18 cellular contexts compared by ENCODE assay signal in genomic region chr16:31198207-31198882, GRCh38. TPM values are rescaled to one million over a fixed set of nuclear protein-coding genes. Genes with fewer than 3 reads are reported as not detected.
DNase-seq lines count a peak whose midpoint lies in the region; ATAC-seq, FAIRE-seq and TF ChIP-seq lines count a peak whose summit lies in the region.
"Had no signal": no experiment of that assay in that cellular context is flagged by ENCODE, and none has a peak within 500 bp of the region (broad histone marks: within the 10 kb centered on the region; RNA-seq: fewer than 3 reads in every experiment).

No MANE protein-coding gene starts in this region.

- peaks cover 56% of the 10 kb centered on the region for H3K4me1 Mint-ChIP-seq in endothelial cell (ENCODE audit: unreplicated experiment)

- H3K9me3 ChIP-seq in HepG2 (ENCODE audit: low read length) (no peaks in the 10 kb centered on the region), right lobe of liver (no peaks in the 10 kb centered on the region), SK-N-MC (ENCODE audit: low read depth, low read length) (no peaks in the 10 kb centered on the region)
- H3K9me3 ChIP-seq: heart left ventricle had no signal

- no peak for TF ChIP-seq RAD21 in HepG2 (CRISPR knock-in tag; IDR thresholded peaks at IDR 0.05)

- no TSS peak for BruUV-seq in HepG2 (replicated peaks; lab: Mats Ljungman, UMichigan)

- H3K36me3 ChIP-seq in HepG2 (replicated peaks in 1 of 2; ENCODE audit: control insufficient read depth in 1 of 2, insufficient read depth in 2 of 2, low read length in 2 of 2): peaks cover 8 to 25% of the 10 kb centered on the region in 2 experiments
- peaks cover 0 to 20% (median 5%) of the 10 kb centered on the region in 4 donors for H3K36me3 ChIP-seq in right lobe of liver
- H3K36me3 ChIP-seq in SK-N-MC (ENCODE audit: insufficient read depth, low read length): peaks cover 36% of the 10 kb centered on the region

- ATAC-seq in HepG2: no peak
- no peak for ATAC-seq in right lobe of liver
- no peak for ATAC-seq in HG03135 (IDR thresholded peaks at IDR 0.05; ENCODE audit: unreplicated experiment)
- no peak for ATAC-seq in GM19395 (IDR thresholded peaks at IDR 0.05; ENCODE audit: unreplicated experiment)
- ATAC-seq: esophagus mucosa, heart left ventricle had no signal

- no peak for TF ChIP-seq CTCF in HepG2 (CRISPR knock-in tag; IDR thresholded peaks at IDR 0.05)
- TF ChIP-seq CTCF in right lobe of liver (IDR thresholded peaks at IDR 0.05): no peak
- TF ChIP-seq CTCF in endothelial cell (IDR thresholded peaks at IDR 0.05; ENCODE audit: unreplicated experiment): no peak

- 98% methylated on average over 7 of the region's 7 CpGs for WGBS in HepG2 (ENCODE audit: low lambda C conversion rate)
- WGBS in right lobe of liver (ENCODE audit: insufficient coverage, low coverage, low lambda C conversion rate, missing lambda C conversion rate): 64% methylated on average over 4 of the region's 7 CpGs

- no peak overlapping the region for H3K27ac ChIP-seq in HepG2 (ENCODE audit: extremely low read length, insufficient read depth, low read length)
- H3K27ac ChIP-seq in right lobe of liver: no peak overlapping the region
- peak overlapping the region; percentile 60; the same call in 1 of the 2 replicates for H3K27ac ChIP-seq in SK-N-MC
- H3K27ac ChIP-seq: C4-2B, HL-60 had no signal

- intact Hi-C loops in HepG2 (cut with micrococcal nuclease; ENCODE audit: unreplicated experiment): no loop called here
- intact Hi-C loops in right lobe of liver (cut with DNase I): no loop called here

- no peaks in the 10 kb centered on the region for H3K79me2 ChIP-seq in HepG2 (ENCODE audit: insufficient read depth, low read length)

- POLR2A ChIA-PET in HepG2 (lab: Yijun Ruan, JAX): interaction anchor here (0.7 to 4.0 kb wide), 6 partner anchors 8 to 18 kb away, joined by 3 to 34 read pairs (median 4); partner anchors contain the start of gene FUS

- H2AFZ ChIP-seq in HepG2 (ENCODE audit: low read length): no peak overlapping the region

- peak overlapping the region; percentile 80 for H3K27ac Mint-ChIP-seq in endothelial cell (ENCODE audit: unreplicated experiment)

- H3K4me2 ChIP-seq in HepG2 (ENCODE audit: low read depth, low read length): no peak overlapping the region

- H3K27me3 Mint-ChIP-seq in endothelial cell (ENCODE audit: unreplicated experiment): peaks cover 16% of the 10 kb centered on the region

- peaks cover 30% of the 10 kb centered on the region for H3K36me3 Mint-ChIP-seq in endothelial cell (ENCODE audit: low read depth, unreplicated experiment)

- CTCF ChIA-PET in HepG2 (lab: Yijun Ruan, JAX; ENCODE audit: low intra/inter-chr PET ratio, low total read pairs): no interaction called here

- no peak for TF ChIP-seq EP300 in HepG2 (IDR thresholded peaks at IDR 0.05; ENCODE audit: low read depth in 2 of 2, low read length in 2 of 2)
- no peak for TF ChIP-seq EP300 in HepG2 (CRISPR knock-in tag; IDR thresholded peaks at IDR 0.05; ENCODE audit: borderline replicate concordance)

- H3K4me1 ChIP-seq in HepG2 (ENCODE audit: insufficient read depth, low read length) (peaks cover 38% of the 10 kb centered on the region), right lobe of liver (peaks cover 0 to 17% (median 0%) of the 10 kb centered on the region in 4 donors)

- peak overlapping the region; percentile 65 for H3K4me3 Mint-ChIP-seq in endothelial cell (ENCODE audit: unreplicated experiment)

- H3K4me3 ChIP-seq in HepG2 (replicated peaks in 1 of 3; ENCODE audit: insufficient read depth in 1 of 3, low read depth in 2 of 3, low read length in 3 of 3) (no peak overlapping the region), right lobe of liver (no peak overlapping the region), SK-N-MC (no peak overlapping the region)
- H3K4me3 ChIP-seq: heart left ventricle had no signal

- H3K9ac ChIP-seq in HepG2 (ENCODE audit: insufficient read depth, low read depth, low read length) (no peak overlapping the region), SK-N-MC (ENCODE audit: insufficient read length) (no peak overlapping the region)

- H4K20me1 ChIP-seq in HepG2 (ENCODE audit: insufficient read depth, low read length): peaks cover 7% of the 10 kb centered on the region

- no peaks in the 10 kb centered on the region for H3K9me3 Mint-ChIP-seq in endothelial cell (ENCODE audit: unreplicated experiment)

- peaks cover 0 to 11% of the 10 kb centered on the region in 2 experiments; a peak in 4 of 5 replicates for H3K27me3 ChIP-seq in HepG2 (ENCODE audit: control insufficient read depth in 1 of 2, insufficient read depth in 2 of 2, low read length in 2 of 2)
- no peaks in the 10 kb centered on the region for H3K27me3 ChIP-seq in right lobe of liver
- H3K27me3 ChIP-seq: heart left ventricle had no signal

- peak in 1 of 2 experiments; percentile 33; a peak in 3 of 4 replicates for TF ChIP-seq POLR2A in HepG2 (IDR thresholded peaks at IDR 0.05; ENCODE audit: insufficient read depth in 1 of 2, low read depth in 2 of 2, low read length in 2 of 2)
- TF ChIP-seq POLR2A in right lobe of liver (IDR thresholded peaks at IDR 0.05): no peak
- no peak for TF ChIP-seq POLR2A in H54 (IDR thresholded peaks at IDR 0.05; ENCODE audit: low read depth, low read length)

- in situ Hi-C loops in HepG2 (cut with HindIII; ENCODE audit: extremely low pct_ligation_motif_present, low pct_unique_long_range_greater_than_20kb): no loop called here

- no peak for DNase-seq in HepG2 (ENCODE audit: low spot score)
- no peak for DNase-seq in right lobe of liver
- no peak for DNase-seq in SK-N-MC (ENCODE audit: low read depth, low spot score)
- no peak for DNase-seq in endothelial cell (ENCODE audit: low spot score)
- DNase-seq in H54 (ENCODE audit: insufficient read length, low spot score): no peak
- DNase-seq in OCI-M1 (lab: John Stamatoyannopoulos, UW): no peak
- DNase-seq: activated CD4-positive, alpha-beta T cell treated with anti-CD3 and anti-CD28 coated beads for 48 hours; heart left ventricle; kidney glomerular epithelial cell; NCI-H2171 had no signal

- FAIRE-seq in HepG2 (lab: Jason Lieb, UNC) (no peak), H54 (lab: Jason Lieb, UNC) (no peak)
- FAIRE-seq: G401.6, GM18507 had no signal

RNA-seq across cellular contexts. Expression of gene PYCARD, which starts 4.2 kb away (rescaled TPM):
- 4.4 and 4.8 TPM in 2 replicates for total RNA-seq in HepG2 (2016; rRNA removed; fragmentation: Illumina TruSeq; extraction: Trizol)
- 3.8 and 4.5 TPM in 2 replicates for total RNA-seq in HepG2 (2016; cell fraction: cytosol; rRNA removed; fragmentation: Illumina TruSeq; extraction: Trizol; ENCODE audit: low read depth)
- 3.7 and 4.7 TPM in 2 replicates for total RNA-seq in HepG2 (2016; cell fraction: insoluble cytoplasmic fraction; rRNA removed; fragmentation: Illumina TruSeq; extraction: Trizol)
- total RNA-seq in HepG2 (2016; cell fraction: membrane; rRNA removed; fragmentation: Illumina TruSeq; extraction: Trizol): 3.8 and 5.0 TPM in 2 replicates
- total RNA-seq in HepG2 (2016; cell fraction: nucleus; rRNA removed; fragmentation: Illumina TruSeq; extraction: Trizol): 1.8 and 2.4 TPM in 2 replicates
- 6.0 and 9.2 TPM in 2 replicates for polyA plus RNA-seq in HepG2 (2011; rRNA removed)
- 3.7 and 11.2 TPM in 2 replicates for polyA plus RNA-seq in HepG2 (2011; cell fraction: cytosol; rRNA removed)
- 7.2 and 9.7 TPM in 2 replicates for polyA plus RNA-seq in HepG2 (2011; cell fraction: nucleus; rRNA removed)
- 3.6 and 4.1 TPM in 2 replicates for polyA plus RNA-seq in HepG2 (2012)
- 3.8 and 5.0 TPM in 2 replicates for polyA plus RNA-seq in HepG2 (2016; cell fraction: cytosol; fragmentation: Illumina TruSeq; extraction: Trizol; ENCODE audit: low read depth)
- 4.4 and 4.5 TPM in 2 replicates for polyA plus RNA-seq in HepG2 (2016; cell fraction: insoluble cytoplasmic fraction; fragmentation: Illumina TruSeq; extraction: Trizol; ENCODE audit: low read depth)
- polyA plus RNA-seq in HepG2 (2016; cell fraction: membrane; fragmentation: Illumina TruSeq; extraction: Trizol; ENCODE audit: low read depth): 2.7 and 3.2 TPM in 2 replicates
- 0.87 and 3.1 TPM in 2 replicates for polyA plus RNA-seq in HepG2 (2016; cell fraction: nucleus; fragmentation: Illumina TruSeq; extraction: Trizol; ENCODE audit: insufficient read depth, low read depth)
- polyA minus RNA-seq in HepG2 (2011; rRNA and poly(A)+ RNA removed; ENCODE audit: low replicate concordance): 7.8 TPM in 1 of 2 replicates, not detected in the other
- polyA minus RNA-seq in HepG2 (2011; cell fraction: cytosol; rRNA and poly(A)+ RNA removed): 2.7 and 4.6 TPM in 2 replicates
- 0.64 TPM in 1 of 2 replicates, not detected in the other for polyA minus RNA-seq in HepG2 (2011; cell fraction: nucleus; rRNA and poly(A)+ RNA removed)
- 10 to 100 TPM in 3 of 6 experiments, 1 to 10 TPM in 3; 5.7 to 14.9 (median 9.6) TPM for total RNA-seq in right lobe of liver
- total RNA-seq in endothelial cell (ENCODE audit: unreplicated experiment): 35.6 TPM

RNA-seq across cellular contexts. Expression of gene TRIM72, which starts 15.6 kb away (rescaled TPM):
- total RNA-seq in HepG2 (2016; rRNA removed; fragmentation: Illumina TruSeq; extraction: Trizol) (not detected in 2 replicates), right lobe of liver (under 1 TPM in 1 of 6 experiments, not detected in 5; 0.06 TPM), endothelial cell (ENCODE audit: unreplicated experiment) (0.18 TPM)
- not detected in 2 replicates for total RNA-seq in HepG2 (2016; cell fraction: cytosol; rRNA removed; fragmentation: Illumina TruSeq; extraction: Trizol; ENCODE audit: low read depth)
- not detected in 2 replicates for total RNA-seq in HepG2 (2016; cell fraction: insoluble cytoplasmic fraction; rRNA removed; fragmentation: Illumina TruSeq; extraction: Trizol)
- not detected in 2 replicates for total RNA-seq in HepG2 (2016; cell fraction: membrane; rRNA removed; fragmentation: Illumina TruSeq; extraction: Trizol)
- not detected in 2 replicates for total RNA-seq in HepG2 (2016; cell fraction: nucleus; rRNA removed; fragmentation: Illumina TruSeq; extraction: Trizol)
- not detected in 2 replicates for polyA plus RNA-seq in HepG2 (2011; rRNA removed)
- polyA plus RNA-seq in HepG2 (2011; cell fraction: cytosol; rRNA removed): not detected in 2 replicates
- 0.05 TPM in 1 of 2 replicates, not detected in the other for polyA plus RNA-seq in HepG2 (2011; cell fraction: nucleus; rRNA removed)
- not detected in 2 replicates for polyA plus RNA-seq in HepG2 (2012)
- polyA plus RNA-seq in HepG2 (2016; cell fraction: cytosol; fragmentation: Illumina TruSeq; extraction: Trizol; ENCODE audit: low read depth): not detected in 2 replicates
- polyA plus RNA-seq in HepG2 (2016; cell fraction: insoluble cytoplasmic fraction; fragmentation: Illumina TruSeq; extraction: Trizol; ENCODE audit: low read depth): not detected in 2 replicates
- not detected in 2 replicates for polyA plus RNA-seq in HepG2 (2016; cell fraction: membrane; fragmentation: Illumina TruSeq; extraction: Trizol; ENCODE audit: low read depth)
- polyA plus RNA-seq in HepG2 (2016; cell fraction: nucleus; fragmentation: Illumina TruSeq; extraction: Trizol; ENCODE audit: insufficient read depth, low read depth): not detected in 2 replicates
- 0.02 TPM in 1 of 2 replicates, not detected in the other for polyA minus RNA-seq in HepG2 (2011; rRNA and poly(A)+ RNA removed; ENCODE audit: low replicate concordance)
- polyA minus RNA-seq in HepG2 (2011; cell fraction: cytosol; rRNA and poly(A)+ RNA removed): not detected in 2 replicates
- polyA minus RNA-seq in HepG2 (2011; cell fraction: nucleus; rRNA and poly(A)+ RNA removed): not detected in 2 replicates
- total RNA-seq: MCF 10A had no signal

RNA-seq across cellular contexts. Expression of gene FUS, which starts 18.4 kb away (rescaled TPM):
- total RNA-seq in HepG2 (2016; rRNA removed; fragmentation: Illumina TruSeq; extraction: Trizol) (64.8 and 68.1 TPM in 2 replicates), right lobe of liver (10 to 100 TPM; 18.7 to 69.7 (median 40.4) TPM), endothelial cell (ENCODE audit: unreplicated experiment) (590 TPM)
- 132 and 135 TPM in 2 replicates for total RNA-seq in HepG2 (2016; cell fraction: cytosol; rRNA removed; fragmentation: Illumina TruSeq; extraction: Trizol; ENCODE audit: low read depth)
- 65.7 and 69.2 TPM in 2 replicates for total RNA-seq in HepG2 (2016; cell fraction: insoluble cytoplasmic fraction; rRNA removed; fragmentation: Illumina TruSeq; extraction: Trizol)
- total RNA-seq in HepG2 (2016; cell fraction: membrane; rRNA removed; fragmentation: Illumina TruSeq; extraction: Trizol): 107 and 110 TPM in 2 replicates
- 164 and 176 TPM in 2 replicates for total RNA-seq in HepG2 (2016; cell fraction: nucleus; rRNA removed; fragmentation: Illumina TruSeq; extraction: Trizol)
- 168 and 176 TPM in 2 replicates for polyA plus RNA-seq in HepG2 (2011; rRNA removed)
- 81.1 and 83.9 TPM in 2 replicates for polyA plus RNA-seq in HepG2 (2011; cell fraction: cytosol; rRNA removed)
- polyA plus RNA-seq in HepG2 (2011; cell fraction: nucleus; rRNA removed): 401 and 461 TPM in 2 replicates
- polyA plus RNA-seq in HepG2 (2012): 485 and 576 TPM in 2 replicates
- 70.9 and 79.9 TPM in 2 replicates for polyA plus RNA-seq in HepG2 (2016; cell fraction: cytosol; fragmentation: Illumina TruSeq; extraction: Trizol; ENCODE audit: low read depth)
- polyA plus RNA-seq in HepG2 (2016; cell fraction: insoluble cytoplasmic fraction; fragmentation: Illumina TruSeq; extraction: Trizol; ENCODE audit: low read depth): 475 and 565 TPM in 2 replicates
- polyA plus RNA-seq in HepG2 (2016; cell fraction: membrane; fragmentation: Illumina TruSeq; extraction: Trizol; ENCODE audit: low read depth): 78.4 and 96.5 TPM in 2 replicates
- polyA plus RNA-seq in HepG2 (2016; cell fraction: nucleus; fragmentation: Illumina TruSeq; extraction: Trizol; ENCODE audit: insufficient read depth, low read depth): 1,051 and 1,103 TPM in 2 replicates
- polyA minus RNA-seq in HepG2 (2011; rRNA and poly(A)+ RNA removed; ENCODE audit: low replicate concordance): 149 and 213 TPM in 2 replicates
- 117 and 135 TPM in 2 replicates for polyA minus RNA-seq in HepG2 (2011; cell fraction: cytosol; rRNA and poly(A)+ RNA removed)
- polyA minus RNA-seq in HepG2 (2011; cell fraction: nucleus; rRNA and poly(A)+ RNA removed): 379 and 413 TPM in 2 replicates

RNA-seq across cellular contexts. Expression of gene PYDC1, which starts 18.6 kb away (rescaled TPM):
- not detected in 2 replicates for total RNA-seq in HepG2 (2016; rRNA removed; fragmentation: Illumina TruSeq; extraction: Trizol)
- not detected in 2 replicates for total RNA-seq in HepG2 (2016; cell fraction: cytosol; rRNA removed; fragmentation: Illumina TruSeq; extraction: Trizol; ENCODE audit: low read depth)
- total RNA-seq in HepG2 (2016; cell fraction: insoluble cytoplasmic fraction; rRNA removed; fragmentation: Illumina TruSeq; extraction: Trizol): not detected in 2 replicates
- total RNA-seq in HepG2 (2016; cell fraction: membrane; rRNA removed; fragmentation: Illumina TruSeq; extraction: Trizol): not detected in 2 replicates
- not detected in 2 replicates for total RNA-seq in HepG2 (2016; cell fraction: nucleus; rRNA removed; fragmentation: Illumina TruSeq; extraction: Trizol)
- not detected in 2 replicates for polyA plus RNA-seq in HepG2 (2011; rRNA removed)
- polyA plus RNA-seq in HepG2 (2011; cell fraction: cytosol; rRNA removed): not detected in 2 replicates
- not detected in 2 replicates for polyA plus RNA-seq in HepG2 (2011; cell fraction: nucleus; rRNA removed)
- polyA plus RNA-seq in HepG2 (2012): not detected in 2 replicates
- polyA plus RNA-seq in HepG2 (2016; cell fraction: cytosol; fragmentation: Illumina TruSeq; extraction: Trizol; ENCODE audit: low read depth): not detected in 2 replicates
- polyA plus RNA-seq in HepG2 (2016; cell fraction: insoluble cytoplasmic fraction; fragmentation: Illumina TruSeq; extraction: Trizol; ENCODE audit: low read depth): not detected in 2 replicates
- polyA plus RNA-seq in HepG2 (2016; cell fraction: membrane; fragmentation: Illumina TruSeq; extraction: Trizol; ENCODE audit: low read depth): not detected in 2 replicates
- polyA plus RNA-seq in HepG2 (2016; cell fraction: nucleus; fragmentation: Illumina TruSeq; extraction: Trizol; ENCODE audit: insufficient read depth, low read depth): not detected in 2 replicates
- not detected in 2 replicates for polyA minus RNA-seq in HepG2 (2011; rRNA and poly(A)+ RNA removed; ENCODE audit: low replicate concordance)
- not detected in 2 replicates for polyA minus RNA-seq in HepG2 (2011; cell fraction: cytosol; rRNA and poly(A)+ RNA removed)
- polyA minus RNA-seq in HepG2 (2011; cell fraction: nucleus; rRNA and poly(A)+ RNA removed): not detected in 2 replicates
- total RNA-seq in right lobe of liver: not detected
- total RNA-seq in endothelial cell (ENCODE audit: unreplicated experiment): not detected
- total RNA-seq: esophagus mucosa, heart left ventricle, MCF 10A had no signal
- polyA plus RNA-seq: heart left ventricle had no signal

RNA-seq across cellular contexts. Expression of gene PRSS36, which starts 48.5 kb away (rescaled TPM):
- total RNA-seq in HepG2 (2016; rRNA removed; fragmentation: Illumina TruSeq; extraction: Trizol): 1.1 and 1.5 TPM in 2 replicates
- total RNA-seq in HepG2 (2016; cell fraction: cytosol; rRNA removed; fragmentation: Illumina TruSeq; extraction: Trizol; ENCODE audit: low read depth): 2.5 and 3.6 TPM in 2 replicates
- 0.79 and 2.2 TPM in 2 replicates for total RNA-seq in HepG2 (2016; cell fraction: insoluble cytoplasmic fraction; rRNA removed; fragmentation: Illumina TruSeq; extraction: Trizol)
- total RNA-seq in HepG2 (2016; cell fraction: membrane; rRNA removed; fragmentation: Illumina TruSeq; extraction: Trizol): 3.2 and 4.8 TPM in 2 replicates
- total RNA-seq in HepG2 (2016; cell fraction: nucleus; rRNA removed; fragmentation: Illumina TruSeq; extraction: Trizol): 1.1 and 1.8 TPM in 2 replicates
- polyA plus RNA-seq in HepG2 (2011; rRNA removed): 2.1 and 2.7 TPM in 2 replicates
- polyA plus RNA-seq in HepG2 (2011; cell fraction: cytosol; rRNA removed): 0.95 and 2.1 TPM in 2 replicates
- polyA plus RNA-seq in HepG2 (2011; cell fraction: nucleus; rRNA removed): 1.9 and 2.8 TPM in 2 replicates
- 0.71 and 1.5 TPM in 2 replicates for polyA plus RNA-seq in HepG2 (2012)
- 2.1 and 2.2 TPM in 2 replicates for polyA plus RNA-seq in HepG2 (2016; cell fraction: cytosol; fragmentation: Illumina TruSeq; extraction: Trizol; ENCODE audit: low read depth)
- polyA plus RNA-seq in HepG2 (2016; cell fraction: insoluble cytoplasmic fraction; fragmentation: Illumina TruSeq; extraction: Trizol; ENCODE audit: low read depth): 2.1 and 2.5 TPM in 2 replicates
- 0.93 and 4.0 TPM in 2 replicates for polyA plus RNA-seq in HepG2 (2016; cell fraction: membrane; fragmentation: Illumina TruSeq; extraction: Trizol; ENCODE audit: low read depth)
- 1.3 and 3.1 TPM in 2 replicates for polyA plus RNA-seq in HepG2 (2016; cell fraction: nucleus; fragmentation: Illumina TruSeq; extraction: Trizol; ENCODE audit: insufficient read depth, low read depth)
- polyA minus RNA-seq in HepG2 (2011; rRNA and poly(A)+ RNA removed; ENCODE audit: low replicate concordance): 0.76 and 9.9 TPM in 2 replicates
- 0.20 and 0.44 TPM in 2 replicates for polyA minus RNA-seq in HepG2 (2011; cell fraction: cytosol; rRNA and poly(A)+ RNA removed)
- polyA minus RNA-seq in HepG2 (2011; cell fraction: nucleus; rRNA and poly(A)+ RNA removed): 1.3 TPM in 1 of 2 replicates, not detected in the other
- 1 to 10 TPM in 3 of 6 experiments, under 1 TPM in 3; 0.25 to 1.6 (median 1.0) TPM for total RNA-seq in right lobe of liver
- 0.74 TPM for total RNA-seq in endothelial cell (ENCODE audit: unreplicated experiment)
